Comparison of ENCODE assay signal across 1 cellular context in genomic region chr5:140639093-140639821, GRCh38.
A peak's percentile ranks its signal among the peaks of the same experiment; 100 is the strongest.
TF ChIP-seq lines count a peak whose summit lies in the region.

Gene TMCO6 (plus strand): TSS chr5:140639451. CDS start chr5:140639528, 77 bp downstream.

TF ChIP-seq in H1, 55 proteins besides CTCF, POLR2A, EP300 and RAD21 (continued from another document):
- TF ChIP-seq ATF2 (IDR thresholded peaks at IDR 0.05; ENCODE audit: low read length) (no peak), SP1 (IDR thresholded peaks at IDR 0.05; ENCODE audit: low read depth, low read length) (peak; percentile 24; the same call in 1 of the 2 replicates), BCL11A (IDR thresholded peaks at IDR 0.05; ENCODE audit: low read depth in 2 of 2, low read length in 2 of 2) (no peak), MAX (IDR thresholded peaks at IDR 0.05) (peak; percentile 84), E2F6 (IDR thresholded peaks at IDR 0.05) (peak; percentile 86), CBX5 (IDR thresholded peaks at IDR 0.05; ENCODE audit: low read depth, low read length) (no peak), EGR1 (IDR thresholded peaks at IDR 0.05; ENCODE audit: borderline replicate concordance, low read depth, low read length) (no peak), RFX5 (IDR thresholded peaks at IDR 0.05; ENCODE audit: borderline replicate concordance, low read depth, low read length) (no peak), HDAC6 (IDR thresholded peaks at IDR 0.05; ENCODE audit: low read depth, low read length) (no peak), YY1 (IDR thresholded peaks at IDR 0.05; ENCODE audit: low read depth, low read length) (0 out of 2 replicates have a peak, but pooled peaks have one; percentile 37)
